ENCODE assay signal across 1 cellular context in genomic region chr1:43389326-43390313, GRCh38.
A peak's percentile ranks its signal among the peaks of the same experiment; 100 is the strongest.
TF ChIP-seq lines count a peak whose summit lies in the region.

Gene MED8, minus strand, starts transcription at chr1:43389800. Its CDS starts 36 bp downstream, at chr1:43389764.
Gene SZT2, plus strand, starts transcription at chr1:43389899. Its CDS starts 70 bp downstream, at chr1:43389969.

TF ChIP-seq in K562, 482 proteins besides CTCF, POLR2A, EP300 and RAD21 (continued from another document and continues in another):
- TF ChIP-seq PBX2 (CRISPR knock-in tag; IDR thresholded peaks at IDR 0.05; ENCODE audit: low read depth) (no peak), PBX2 (tag; conservative IDR thresholded peaks at IDR 0.05; ENCODE audit: low read depth) (peak; percentile 83), HNRNPL (IDR thresholded peaks at IDR 0.05; ENCODE audit: low read depth, low read length) (no peak), POLR2G (IDR thresholded peaks at IDR 0.05; ENCODE audit: low read depth, low read length) (peak; percentile 99), ETV1 (tag; conservative IDR thresholded peaks at IDR 0.05; ENCODE audit: low read depth) (peak; percentile 80), NEUROD1 (IDR thresholded peaks at IDR 0.05; ENCODE audit: borderline replicate concordance, low read depth, low read length, partially characterized antibody) (peak; percentile 53), USF2 (CRISPR knock-in tag; IDR thresholded peaks at IDR 0.05) (no peak), L3MBTL2 (IDR thresholded peaks at IDR 0.05) (peak; percentile 75), ATF4 (CRISPR knock-in tag; IDR thresholded peaks at IDR 0.05) (peak; percentile 69; the same call in 1 of the 2 replicates), ZNF324 (CRISPR knock-in tag; IDR thresholded peaks at IDR 0.05) (0 out of 2 replicates have a peak, but pooled peaks have one; percentile 8), TEAD4 (IDR thresholded peaks at IDR 0.05; ENCODE audit: low read length) (peak; percentile 26; the same call in 1 of the 2 replicates), TEAD4 (CRISPR knock-in tag; IDR thresholded peaks at IDR 0.05; ENCODE audit: borderline replicate concordance) (no peak), ZFP30 (CRISPR knock-in tag; IDR thresholded peaks at IDR 0.05; ENCODE audit: borderline replicate concordance) (no peak), CBX1 (IDR thresholded peaks at IDR 0.05; ENCODE audit: low read depth) (peak; percentile 78; the same call in 1 of the 2 replicates), FOXP4 (CRISPR knock-in tag; IDR thresholded peaks at IDR 0.05; ENCODE audit: borderline replicate concordance) (no peak), HDAC6 (IDR thresholded peaks at IDR 0.05; ENCODE audit: low read depth, low read length) (no peak), STAT5A (IDR thresholded peaks at IDR 0.05; ENCODE audit: borderline replicate concordance, low read length) (no peak), ZNF133 (CRISPR knock-in tag; IDR thresholded peaks at IDR 0.05) (no peak), NCOA4 (IDR thresholded peaks at IDR 0.05; ENCODE audit: partially characterized antibody) (peak; percentile 13), TAF9B (IDR thresholded peaks at IDR 0.05; ENCODE audit: partially characterized antibody) (peak; percentile 94), HIVEP1 (CRISPR knock-in tag; IDR thresholded peaks at IDR 0.05) (no peak), POLR2AphosphoS5 (IDR thresholded peaks at IDR 0.05; ENCODE audit: control insufficient read depth, insufficient read depth, low read depth, low read length) (peak; percentile 87), ZBTB40 (IDR thresholded peaks at IDR 0.05) (peak; percentile 99), ZBTB40 (CRISPR knock-in tag; IDR thresholded peaks at IDR 0.05) (no peak), ATF3 (IDR thresholded peaks at IDR 0.05) (peak; percentile 67; the same call in 1 of the 2 replicates), ATF3 (CRISPR knock-in tag; conservative IDR thresholded peaks at IDR 0.05) (no peak; the same call in 1 of the 2 replicates), YBX1 (IDR thresholded peaks at IDR 0.05) (no peak), C11orf30 (IDR thresholded peaks at IDR 0.05; ENCODE audit: low read depth) (peak; percentile 96), SRSF7 (optimal IDR thresholded peaks at IDR 0.05; ENCODE audit: low read depth, low read length) (no peak), SIRT6 (IDR thresholded peaks at IDR 0.05; ENCODE audit: low read depth, low read length) (no peak), EGR1 (conservative IDR thresholded peaks at IDR 0.05) (peak; percentile 96), E2F8 (IDR thresholded peaks at IDR 0.05; ENCODE audit: low read depth, partially characterized antibody) (peak; percentile 90), PHB2 (IDR thresholded peaks at IDR 0.05; ENCODE audit: low read depth) (0 out of 2 replicates have a peak, but pooled peaks have one; percentile 38)
